Comparison of ENCODE assay signal across 8 cellular contexts in genomic region chr19:19032420-19033175, GRCh38. TPM values are rescaled to one million over a fixed set of nuclear protein-coding genes. Genes with fewer than 3 reads are reported as not detected.
DNase-seq lines count a peak whose midpoint lies in the region; ATAC-seq and TF ChIP-seq lines count a peak whose summit lies in the region.

No MANE protein-coding gene starts in this region.

- POLR2A ChIA-PET in activated CD4-positive, alpha-beta memory T cell treated with anti-CD3 and anti-CD28 coated beads, Interleukin-2, amount 10 ng/mL, durations not matched to agents 7 days and 5 days (lab: Charles Lee), result interaction anchor here (0.7 to 2.4 kb wide), 4 partner anchors 32 to 1032 kb away, joined by 3 to 7 read pairs (median 4); partner anchors contain the start of genes COPE and DDX49

- H3K4me1 Mint-ChIP-seq in activated CD4-positive, alpha-beta memory T cell treated with anti-CD3 and anti-CD28 coated beads, Interleukin-2, amount 10 ng/mL, durations not matched to agents 7 days and 5 days, result peaks cover 44% of the 10 kb centered on the region

- no peak for TF ChIP-seq CTCF in 22Rv1 (IDR thresholded peaks at IDR 0.05)

- CTCF ChIA-PET in activated CD4-positive, alpha-beta memory T cell treated with anti-CD3 and anti-CD28 coated beads, Interleukin-2, amount 10 ng/mL, durations not matched to agents 7 days and 5 days (lab: Charles Lee), result interaction anchor here (0.7 kb wide), 1 partner anchor 445 kb away, joined by 4 read pairs; no protein-coding TSS in a partner anchor

- H3K27ac ChIP-seq in 22Rv1, result peak overlapping the region; percentile 94

- peak; percentile 83 for DNase-seq in NCI-H748 (lab: John Stamatoyannopoulos, UW; ENCODE audit: unreplicated experiment)
- DNase-seq in activated CD4-positive, alpha-beta memory T cell treated with anti-CD3 and anti-CD28 coated beads, Interleukin-2, amount 10 ng/mL, durations not matched to agents 7 days and 5 days, result peak; percentile 80
- DNase-seq in effector CD8-positive, alpha-beta T cell (lab: John Stamatoyannopoulos, UW), result peak; percentile 79
- peak; percentile 96 to 97 for DNase-seq in lung microvascular endothelial cell (ENCODE audit: low read depth in 2 of 2)
- peak; percentile 44 to 56 (median 49) for DNase-seq in stimulated activated CD4-positive, alpha-beta T cell treated with anti-CD3 and anti-CD28 coated beads, TNF-alpha, amount 100 ng/mL, for 4 hours (ENCODE audit: low read depth in 3 of 3)

- no peaks in the 10 kb centered on the region for H3K27me3 Mint-ChIP-seq in activated CD4-positive, alpha-beta memory T cell treated with anti-CD3 and anti-CD28 coated beads, Interleukin-2, amount 10 ng/mL, durations not matched to agents 7 days and 5 days

- peaks cover 36% of the 10 kb centered on the region for H3K36me3 Mint-ChIP-seq in activated CD4-positive, alpha-beta memory T cell treated with anti-CD3 and anti-CD28 coated beads, Interleukin-2, amount 10 ng/mL, durations not matched to agents 7 days and 5 days (ENCODE audit: low read depth)

- peak overlapping the region; percentile 97 for H3K4me3 Mint-ChIP-seq in activated CD4-positive, alpha-beta memory T cell treated with anti-CD3 and anti-CD28 coated beads, Interleukin-2, amount 10 ng/mL, durations not matched to agents 7 days and 5 days

- no peaks in the 10 kb centered on the region for H3K9me3 Mint-ChIP-seq in activated CD4-positive, alpha-beta memory T cell treated with anti-CD3 and anti-CD28 coated beads, Interleukin-2, amount 10 ng/mL, durations not matched to agents 7 days and 5 days

- H3K27ac Mint-ChIP-seq in activated CD4-positive, alpha-beta memory T cell treated with anti-CD3 and anti-CD28 coated beads, Interleukin-2, amount 10 ng/mL, durations not matched to agents 7 days and 5 days, result peak overlapping the region; percentile 90

- ATAC-seq in GM18861 (IDR thresholded peaks at IDR 0.05; ENCODE audit: unreplicated experiment), result peak; percentile 49
- ATAC-seq in HG03196 (IDR thresholded peaks at IDR 0.05; ENCODE audit: unreplicated experiment), result peak; percentile 36

RNA-seq across cellular contexts. Expression of gene SUGP2, which starts 0.7 kb away (rescaled TPM):
- total RNA-seq in activated CD4-positive, alpha-beta memory T cell treated with anti-CD3 and anti-CD28 coated beads, Interleukin-2, amount 10 ng/mL, durations not matched to agents 7 days and 5 days, result 100 to 1,000 TPM; 125 to 128 TPM
- total RNA-seq in lung microvascular endothelial cell, result 8.1 and 14.7 TPM in 2 replicates

RNA-seq across cellular contexts. Expression of gene ARMC6, which starts 0.8 kb away (rescaled TPM):
- total RNA-seq in activated CD4-positive, alpha-beta memory T cell treated with anti-CD3 and anti-CD28 coated beads, Interleukin-2, amount 10 ng/mL, durations not matched to agents 7 days and 5 days, result 10 to 100 TPM; 19.7 to 22.5 TPM
- 32.3 and 49.8 TPM in 2 replicates for total RNA-seq in lung microvascular endothelial cell

RNA-seq across cellular contexts. Expression of gene SLC25A42, which starts 31.2 kb away (rescaled TPM):
- total RNA-seq in activated CD4-positive, alpha-beta memory T cell treated with anti-CD3 and anti-CD28 coated beads, Interleukin-2, amount 10 ng/mL, durations not matched to agents 7 days and 5 days, result 10 to 100 TPM; 17.6 to 21.0 TPM
- 2.8 and 3.0 TPM in 2 replicates for total RNA-seq in lung microvascular endothelial cell

Comparison
In these comparisons a context has a peak if more than half of its experiments do, and no peak if none do; other contexts are left out.
1. Peak in every context shown above with its lines: DNase-seq, ATAC-seq and H3K27ac ChIP-seq.